In the genomic region with DNA sequence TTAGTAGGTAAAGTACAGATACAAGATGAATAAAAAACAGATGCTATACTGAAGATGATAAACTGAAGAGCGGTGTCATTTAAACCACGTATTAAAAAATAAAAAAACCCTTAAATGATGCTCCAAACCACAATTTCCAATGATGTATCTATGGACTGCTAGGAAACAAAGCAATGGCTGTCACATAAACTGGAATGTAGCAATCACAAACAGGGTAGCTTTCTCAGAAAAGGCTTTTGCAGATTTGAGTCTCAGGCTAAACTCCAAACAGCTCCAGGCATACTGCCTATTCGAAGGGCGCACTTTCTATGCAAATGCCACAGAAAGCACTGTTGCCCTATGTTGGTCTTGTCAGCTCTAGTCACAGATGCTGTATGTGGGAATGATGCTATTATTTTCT, we compare ENCODE assay signal across 40 cellular contexts.
"Had no signal": no experiment of that assay in that cellular context is flagged by ENCODE, and none has a peak within 500 bp of the region (broad histone marks: within the 10 kb centered on the region; RNA-seq: fewer than 3 reads in every experiment).

No MANE protein-coding gene starts in this region.

- H3K36me3 ChIP-seq: adrenal gland, ascending aorta, brain microvascular endothelial cell, breast epithelium, cardiac muscle cell had no signal

- H3K4me1 Mint-ChIP-seq: activated naive CD4-positive, alpha-beta T cell treated with anti-CD3 and anti-CD28 coated beads, Interleukin-2, amount 10 ng/mL, durations not matched to agents 7 days and 5 days; activated naive CD4-positive, alpha-beta T cell treated with anti-CD3 and anti-CD28 coated beads, Interleukin-2, amount 50 U/mL, for 24 hours; activated naive CD8-positive, alpha-beta T cell treated with anti-CD3 and anti-CD28 coated beads for 36 hours; activated naive CD8-positive, alpha-beta T cell treated with anti-CD3 and anti-CD28 coated beads, Interleukin-2, amount 10 ng/mL, durations not matched to agents 7 days and 5 days; activated naive CD8-positive, alpha-beta T cell treated with anti-CD3 and anti-CD28 coated beads, Interleukin-2, amount 50 U/mL, for 24 hours; activated T-helper 17 cell treated with anti-CD3 and anti-CD28 coated beads, Interleukin-2, amount 50 U/mL, for 72 hours; central memory CD8-positive, alpha-beta T cell had no signal

- DNase-seq: activated effector memory CD4-positive, alpha-beta T cell treated with anti-CD3 and anti-CD28 coated beads, Interleukin-2, amount 50 U/mL, for 16 hours; activated effector memory CD4-positive, alpha-beta T cell treated with Interleukin-2 at 50 U/mL for 16 hours; activated gamma-delta T cell; activated gamma-delta T cell treated with Interleukin-2 at 50 U/mL for 16 hours; activated naive CD4-positive, alpha-beta T cell; activated naive CD4-positive, alpha-beta T cell treated with anti-CD3 and anti-CD28 coated beads for 36 hours; activated naive CD4-positive, alpha-beta T cell treated with anti-CD3 and anti-CD28 coated beads, Interleukin-2, amount 10 ng/mL, durations not matched to agents 7 days and 5 days; activated naive CD4-positive, alpha-beta T cell treated with anti-CD3 and anti-CD28 coated beads, Interleukin-2, amount 50 U/mL, for 16 hours; activated naive CD4-positive, alpha-beta T cell treated with Interleukin-2 at 50 U/mL for 16 hours; activated naive CD8-positive, alpha-beta T cell treated with anti-CD3 and anti-CD28 coated beads for 36 hours; activated naive CD8-positive, alpha-beta T cell treated with anti-CD3 and anti-CD28 coated beads, Interleukin-2, amount 10 ng/mL, durations not matched to agents 7 days and 5 days; activated naive CD8-positive, alpha-beta T cell treated with anti-CD3 and anti-CD28 coated beads, Interleukin-2, amount 50 U/mL, for 24 hours; activated T-cell treated with anti-CD3 and anti-CD28 coated beads, Interleukin-2, amount 50 U/mL, for 1 hour; activated T-cell treated with anti-CD3 and anti-CD28 coated beads, Interleukin-2, amount 50 U/mL, for 24 hours; activated T-cell treated with anti-CD3 and anti-CD28 coated beads, Interleukin-2, amount 50 U/mL, for 4 hours; activated T-cell treated with anti-CD3 and anti-CD28 coated beads, Interleukin-2, amount 50 U/mL, for 48 hours; activated T-cell treated with anti-CD3 and anti-CD28 coated beads, Interleukin-2, amount 50 U/mL, for 72 hours; adrenal gland; amniotic stem cell; amygdala; anterior cingulate cortex; aorta; body of pancreas; brain microvascular endothelial cell; caudate nucleus; central memory CD4-positive, alpha-beta T cell; cerebellar nuclear complex had no signal

- FAIRE-seq: astrocyte, bronchial epithelial cell had no signal

- H3K9me3 Mint-ChIP-seq: activated naive CD4-positive, alpha-beta T cell treated with anti-CD3 and anti-CD28 coated beads for 36 hours; activated naive CD4-positive, alpha-beta T cell treated with anti-CD3 and anti-CD28 coated beads, Interleukin-2, amount 10 ng/mL, durations not matched to agents 7 days and 5 days; activated naive CD4-positive, alpha-beta T cell treated with anti-CD3 and anti-CD28 coated beads, Interleukin-2, amount 50 U/mL, for 24 hours; activated naive CD4-positive, alpha-beta T cell treated with anti-CD3 and anti-CD28 coated beads, Interleukin-2, amount 50 U/mL, for 72 hours; activated naive CD8-positive, alpha-beta T cell treated with anti-CD3 and anti-CD28 coated beads for 36 hours; activated naive CD8-positive, alpha-beta T cell treated with anti-CD3 and anti-CD28 coated beads, Interleukin-2, amount 10 ng/mL, durations not matched to agents 7 days and 5 days; activated naive CD8-positive, alpha-beta T cell treated with anti-CD3 and anti-CD28 coated beads, Interleukin-2, amount 50 U/mL, for 24 hours; activated T-cell treated with anti-CD3 and anti-CD28 coated beads, Interleukin-2, amount 50 U/mL, for 24 hours; activated T-cell treated with anti-CD3 and anti-CD28 coated beads, Interleukin-2, amount 50 U/mL, for 4 hours; activated T-cell treated with anti-CD3 and anti-CD28 coated beads, Interleukin-2, amount 50 U/mL, for 72 hours; activated T-helper 1 cell treated with anti-CD3 and anti-CD28 coated beads, Interleukin-12 subunit alpha, Interleukin-12 subunit beta, Interleukin-2, Interleukin-4 antibody, amounts not matched to agents 30 ng/mL and 10 ng/mL and 1 ng/mL, durations not matched to agents 14 hours and 24 hours and 36 hours; activated T-helper 17 cell treated with anti-CD3 and anti-CD28 coated beads, Interleukin-2, amount 50 U/mL, for 72 hours; activated T-helper 2 cell treated with anti-CD3 and anti-CD28 coated beads, Interferon-gamma antibody, Interleukin-2, Interleukin-4, amounts not matched to agents 10 μg/mL and 5 μg/mL and 100 μg/mL, durations not matched to agents 14 hours and 24 hours and 36 hours; brain; central memory CD8-positive, alpha-beta T cell had no signal

- H3K27ac ChIP-seq: adrenal gland, ascending aorta, body of pancreas, brain microvascular endothelial cell, breast epithelium, cardiac muscle cell had no signal

- H3K4me3 Mint-ChIP-seq: activated naive CD4-positive, alpha-beta T cell treated with anti-CD3 and anti-CD28 coated beads for 36 hours; activated naive CD4-positive, alpha-beta T cell treated with anti-CD3 and anti-CD28 coated beads, Interleukin-2, amount 10 ng/mL, durations not matched to agents 7 days and 5 days; activated naive CD4-positive, alpha-beta T cell treated with anti-CD3 and anti-CD28 coated beads, Interleukin-2, amount 50 U/mL, for 24 hours; activated naive CD8-positive, alpha-beta T cell; activated naive CD8-positive, alpha-beta T cell treated with anti-CD3 and anti-CD28 coated beads for 36 hours; activated naive CD8-positive, alpha-beta T cell treated with anti-CD3 and anti-CD28 coated beads, Interleukin-2, amount 10 ng/mL, durations not matched to agents 7 days and 5 days; activated naive CD8-positive, alpha-beta T cell treated with anti-CD3 and anti-CD28 coated beads, Interleukin-2, amount 50 U/mL, for 24 hours; activated T-cell treated with anti-CD3 and anti-CD28 coated beads, Interleukin-2, amount 50 U/mL, for 24 hours; activated T-cell treated with anti-CD3 and anti-CD28 coated beads, Interleukin-2, amount 50 U/mL, for 4 hours; activated T-cell treated with anti-CD3 and anti-CD28 coated beads, Interleukin-2, amount 50 U/mL, for 72 hours; activated T-helper 1 cell treated with anti-CD3 and anti-CD28 coated beads, Interleukin-12 subunit alpha, Interleukin-12 subunit beta, Interleukin-2, Interleukin-4 antibody, amounts not matched to agents 30 ng/mL and 10 ng/mL and 1 ng/mL, durations not matched to agents 14 hours and 24 hours and 36 hours; activated T-helper 17 cell treated with anti-CD3 and anti-CD28 coated beads, Interleukin-2, amount 50 U/mL, for 72 hours; brain; central memory CD8-positive, alpha-beta T cell had no signal

- H3K27me3 Mint-ChIP-seq: activated naive CD4-positive, alpha-beta T cell treated with anti-CD3 and anti-CD28 coated beads, Interleukin-2, amount 50 U/mL, for 24 hours; activated naive CD8-positive, alpha-beta T cell; activated naive CD8-positive, alpha-beta T cell treated with anti-CD3 and anti-CD28 coated beads for 36 hours; activated naive CD8-positive, alpha-beta T cell treated with anti-CD3 and anti-CD28 coated beads, Interleukin-2, amount 50 U/mL, for 24 hours; activated T-cell treated with anti-CD3 and anti-CD28 coated beads, Interleukin-2, amount 50 U/mL, for 24 hours; activated T-helper 17 cell treated with anti-CD3 and anti-CD28 coated beads, Interleukin-2, amount 50 U/mL, for 72 hours; brain; central memory CD8-positive, alpha-beta T cell had no signal

- H3K4me1 ChIP-seq: adrenal gland, ascending aorta, breast epithelium had no signal

- H3K27ac Mint-ChIP-seq: activated naive CD4-positive, alpha-beta T cell treated with anti-CD3 and anti-CD28 coated beads for 36 hours; activated naive CD4-positive, alpha-beta T cell treated with anti-CD3 and anti-CD28 coated beads, Interleukin-2, amount 10 ng/mL, durations not matched to agents 7 days and 5 days; activated naive CD4-positive, alpha-beta T cell treated with anti-CD3 and anti-CD28 coated beads, Interleukin-2, amount 50 U/mL, for 24 hours; activated naive CD4-positive, alpha-beta T cell treated with anti-CD3 and anti-CD28 coated beads, Interleukin-2, amount 50 U/mL, for 72 hours; activated naive CD8-positive, alpha-beta T cell; activated naive CD8-positive, alpha-beta T cell treated with anti-CD3 and anti-CD28 coated beads for 36 hours; activated naive CD8-positive, alpha-beta T cell treated with anti-CD3 and anti-CD28 coated beads, Interleukin-2, amount 10 ng/mL, durations not matched to agents 7 days and 5 days; activated naive CD8-positive, alpha-beta T cell treated with anti-CD3 and anti-CD28 coated beads, Interleukin-2, amount 50 U/mL, for 24 hours; activated T-cell treated with anti-CD3 and anti-CD28 coated beads, Interleukin-2, amount 50 U/mL, for 24 hours; activated T-cell treated with anti-CD3 and anti-CD28 coated beads, Interleukin-2, amount 50 U/mL, for 72 hours; activated T-helper 1 cell treated with anti-CD3 and anti-CD28 coated beads, Interleukin-12 subunit alpha, Interleukin-12 subunit beta, Interleukin-2, Interleukin-4 antibody, amounts not matched to agents 30 ng/mL and 10 ng/mL and 1 ng/mL, durations not matched to agents 14 hours and 24 hours and 36 hours; activated T-helper 17 cell treated with anti-CD3 and anti-CD28 coated beads, Interleukin-2, amount 50 U/mL, for 72 hours; activated T-helper 2 cell treated with anti-CD3 and anti-CD28 coated beads, Interferon-gamma antibody, Interleukin-2, Interleukin-4, amounts not matched to agents 10 μg/mL and 5 μg/mL and 100 μg/mL, durations not matched to agents 14 hours and 24 hours and 36 hours; brain had no signal

- H3K9me3 ChIP-seq: adrenal gland, ascending aorta, body of pancreas, breast epithelium had no signal

- H3K36me3 Mint-ChIP-seq: activated naive CD4-positive, alpha-beta T cell treated with anti-CD3 and anti-CD28 coated beads, Interleukin-2, amount 10 ng/mL, durations not matched to agents 7 days and 5 days; activated naive CD4-positive, alpha-beta T cell treated with anti-CD3 and anti-CD28 coated beads, Interleukin-2, amount 50 U/mL, for 24 hours; activated naive CD8-positive, alpha-beta T cell treated with anti-CD3 and anti-CD28 coated beads for 36 hours; activated naive CD8-positive, alpha-beta T cell treated with anti-CD3 and anti-CD28 coated beads, Interleukin-2, amount 10 ng/mL, durations not matched to agents 7 days and 5 days; brain had no signal

- ATAC-seq: activated naive CD4-positive, alpha-beta T cell treated with anti-CD3 and anti-CD28 coated beads, Interleukin-2, amount 50 U/mL, for 72 hours; activated naive CD8-positive, alpha-beta T cell treated with anti-CD3 and anti-CD28 coated beads, Interleukin-2, amount 50 U/mL, for 24 hours; activated T-cell treated with anti-CD3 and anti-CD28 coated beads, Interleukin-2, amount 50 U/mL, for 4 hours; activated T-cell treated with anti-CD3 and anti-CD28 coated beads, Interleukin-2, amount 50 U/mL, for 72 hours; activated T-helper 17 cell treated with anti-CD3 and anti-CD28 coated beads, Interleukin-2, amount 50 U/mL, for 72 hours; body of pancreas had no signal

- H3K4me3 ChIP-seq: adrenal gland, ascending aorta, body of pancreas, breast epithelium, cardiac muscle cell had no signal

- H3K27me3 ChIP-seq: adrenal gland, ascending aorta, body of pancreas, brain microvascular endothelial cell, breast epithelium, cardiac muscle cell had no signal
